27 cellular contexts compared by ENCODE assay signal in genomic region chr5:6253281-6253680, GRCh38.
"Had no signal": no experiment of that assay in that cellular context is flagged by ENCODE, and none has a peak within 500 bp of the region (broad histone marks: within the 10 kb centered on the region; RNA-seq: fewer than 3 reads in every experiment).

No MANE protein-coding gene starts in this region.

- H3K9me3 ChIP-seq: suprapubic skin, testis, thoracic aorta, thyroid gland, tibial artery, transverse colon, upper lobe of left lung, upper lobe of right lung, uterus, vagina had no signal

- H3K27ac ChIP-seq: stomach, suprapubic skin, testis, thoracic aorta, thyroid gland, tibial artery, tibial nerve, transverse colon, upper lobe of left lung, upper lobe of right lung, uterus, vagina had no signal

- ATAC-seq: stimulated activated effector memory CD8-positive, alpha-beta T cell treated with anti-CD3 and anti-CD28 coated beads, Interleukin-12 subunit alpha, Interleukin-12 subunit beta, amount 100 ng/mL, for 72 hours; stimulated activated memory B cell treated with anti-CD40 and anti-IgM and Interleukin-4, amounts not matched to agents 10 μg/mL and 1 μg/mL and 100 μg/mL, for 72 hours; stimulated activated naive B cell treated with anti-CD40 and anti-IgM and Interleukin-4, amounts not matched to agents 10 μg/mL and 1 μg/mL and 100 μg/mL, for 72 hours; stimulated activated naive CD8-positive, alpha-beta T cell treated with anti-CD3 and anti-CD28 coated beads, Interleukin-15, Interleukin-2, amounts not matched to agents 100 U/mL and 50 U/mL, for 24 hours had no signal

- DNase-seq: stimulated activated CD4-positive, alpha-beta T cell treated with anti-CD3 and anti-CD28 coated beads, Interleukin-2, amount 100 ng/mL, for 48 hours; stimulated activated CD4-positive, alpha-beta T cell treated with anti-CD3 and anti-CD28 coated beads, Interleukin-4, amount 100 ng/mL, for 1 hour; stimulated activated CD4-positive, alpha-beta T cell treated with anti-CD3 and anti-CD28 coated beads, Interleukin-4, amount 100 ng/mL, for 24 hours; stimulated activated CD4-positive, alpha-beta T cell treated with anti-CD3 and anti-CD28 coated beads, Interleukin-4, amount 100 ng/mL, for 4 hours; stimulated activated CD8-positive, alpha-beta memory T cell treated with anti-CD3 and anti-CD28 coated beads, Interleukin-4, amount 100 ng/mL, for 48 hours; stimulated activated naive B cell treated with anti-CD40 and anti-IgM and Interleukin-4, amounts not matched to agents 10 μg/mL and 1 μg/mL and 100 μg/mL, for 72 hours; stimulated activated naive CD4-positive, alpha-beta T cell; stimulated activated naive CD4-positive, alpha-beta T cell treated with Interleukin-2 at 50 U/mL for 16 hours; stimulated activated naive CD8-positive, alpha-beta T cell treated with anti-CD3 and anti-CD28 coated beads, Interleukin-15, amount 100 ng/mL, for 72 hours; stimulated activated naive CD8-positive, alpha-beta T cell treated with anti-CD3 and anti-CD28 coated beads, Interleukin-15, Interleukin-2, amounts not matched to agents 100 U/mL and 50 U/mL, for 24 hours; stomach; substantia nigra; testis; thyroid gland; tibial artery; transverse colon; trophoblast cell; upper lobe of right lung; uterus had no signal

- H3K4me1 ChIP-seq: stomach, suprapubic skin, testis, thyroid gland, tibial artery, tibial nerve, transverse colon, upper lobe of left lung, upper lobe of right lung, uterus, vagina had no signal

- H3K27me3 ChIP-seq: stomach, suprapubic skin, testis, thyroid gland, tibial artery, tibial nerve, transverse colon, upper lobe of left lung, upper lobe of right lung, uterus, vagina had no signal

- H3K4me3 ChIP-seq: stomach, suprapubic skin, testis, thoracic aorta, thyroid gland, tibial artery, tibial nerve, transverse colon, upper lobe of left lung, upper lobe of right lung, uterus, vagina had no signal

- FAIRE-seq: urothelium cell line had no signal

- H3K36me3 ChIP-seq: stomach, suprapubic skin, thoracic aorta, thyroid gland, tibial artery, tibial nerve, transverse colon, upper lobe of left lung, upper lobe of right lung, uterus, vagina had no signal
